Comparison of ENCODE assay signal across 12 cellular contexts in genomic region chr2:189662674-189663226, GRCh38. TPM values are rescaled to one million over a fixed set of nuclear protein-coding genes. Genes with fewer than 3 reads are reported as not detected.
DNase-seq lines count a peak whose midpoint lies in the region; ATAC-seq, FAIRE-seq and TF ChIP-seq lines count a peak whose summit lies in the region.
"Had no signal": no experiment of that assay in that cellular context is flagged by ENCODE, and none has a peak within 500 bp of the region (broad histone marks: within the 10 kb centered on the region; RNA-seq: fewer than 3 reads in every experiment).

No MANE protein-coding gene starts in this region.

- no peak overlapping the region for H3K27ac ChIP-seq in Peyer's patch
- H3K27ac ChIP-seq in iPS-20b (ENCODE audit: low read length): no peak overlapping the region
- H3K27ac ChIP-seq in thoracic aorta: no peak overlapping the region
- H3K27ac ChIP-seq: WERI-Rb-1 had no signal

- POLR2A ChIA-PET in activated CD4-positive, alpha-beta T cell treated with anti-CD3 and anti-CD28 coated beads, Interleukin-2, amount 10 ng/mL, durations not matched to agents 7 days and 5 days (lab: Charles Lee): interaction anchor here (0.7 kb wide), 1 partner anchor 11 kb away, joined by 3 read pairs; no protein-coding TSS in a partner anchor

- H3K9ac ChIP-seq in iPS-20b (ENCODE audit: low read depth, low read length): peak overlapping the region; percentile 94; the same call in 1 of the 2 replicates

- no peaks in the 10 kb centered on the region for H3K27me3 Mint-ChIP-seq in activated CD4-positive, alpha-beta T cell treated with anti-CD3 and anti-CD28 coated beads, Interleukin-2, amount 10 ng/mL, durations not matched to agents 7 days and 5 days

- peaks cover 47% of the 10 kb centered on the region for H3K4me1 Mint-ChIP-seq in activated CD4-positive, alpha-beta T cell treated with anti-CD3 and anti-CD28 coated beads, Interleukin-2, amount 10 ng/mL, durations not matched to agents 7 days and 5 days

- TF ChIP-seq POLR2A in Peyer's patch (IDR thresholded peaks at IDR 0.05): no peak

- ATAC-seq in thoracic aorta (ENCODE audit: insufficient number of reproducible peaks, low FRiP score, low read depth) (no peak), GM18870 (IDR thresholded peaks at IDR 0.05; ENCODE audit: unreplicated experiment) (no peak)

- H3K27ac Mint-ChIP-seq in activated CD4-positive, alpha-beta T cell treated with anti-CD3 and anti-CD28 coated beads, Interleukin-2, amount 10 ng/mL, durations not matched to agents 7 days and 5 days: peak overlapping the region; percentile 60

- no peak for DNase-seq in activated CD4-positive, alpha-beta T cell treated with anti-CD3 and anti-CD28 coated beads, Interleukin-2, amount 10 ng/mL, durations not matched to agents 7 days and 5 days
- no peak for DNase-seq in activated CD4-positive, alpha-beta T cell treated with anti-CD3 and anti-CD28 coated beads for 1 hour
- DNase-seq in Peyer's patch (no peak), thoracic aorta (ENCODE audit: low spot score) (no peak), RCC 7860 (ENCODE audit: low spot score) (no peak), cerebellar cortex (ENCODE audit: low spot score) (no peak)
- DNase-seq: amniotic stem cell; NCI-H226; stimulated activated CD4-positive, alpha-beta T cell treated with anti-CD3 and anti-CD28 coated beads, Interleukin-4, amount 100 ng/mL, for 1 hour; WERI-Rb-1 had no signal

- H3K9me3 ChIP-seq in Peyer's patch (no peaks in the 10 kb centered on the region), iPS-20b (ENCODE audit: insufficient read depth, low read depth, low read length) (no peaks in the 10 kb centered on the region), thoracic aorta (no peaks in the 10 kb centered on the region)

- H3K36me3 Mint-ChIP-seq in activated CD4-positive, alpha-beta T cell treated with anti-CD3 and anti-CD28 coated beads, Interleukin-2, amount 10 ng/mL, durations not matched to agents 7 days and 5 days (ENCODE audit: low read depth): peaks cover 38% of the 10 kb centered on the region

- H3K4me1 ChIP-seq in Peyer's patch (peaks cover 0 to 27% (median 5%) of the 10 kb centered on the region in 4 donors), iPS-20b (ENCODE audit: insufficient read depth, low read length) (0 out of 2 replicates have a peak, but pooled peaks cover 3% of the 10 kb centered on the region), thoracic aorta (ENCODE audit: control insufficient read depth in 1 of 2, low read depth in 2 of 2) (peaks cover 14 to 46% of the 10 kb centered on the region in 2 donors)

- H3K27me3 ChIP-seq in Peyer's patch (no peaks in the 10 kb centered on the region), iPS-20b (ENCODE audit: insufficient read depth, low read length) (no peaks in the 10 kb centered on the region), thoracic aorta (replicated peaks; ENCODE audit: insufficient read depth) (no peaks in the 10 kb centered on the region)

- H3K9me3 Mint-ChIP-seq in activated CD4-positive, alpha-beta T cell treated with anti-CD3 and anti-CD28 coated beads, Interleukin-2, amount 10 ng/mL, durations not matched to agents 7 days and 5 days: no peaks in the 10 kb centered on the region

- CTCF ChIA-PET in activated CD4-positive, alpha-beta T cell treated with anti-CD3 and anti-CD28 coated beads, Interleukin-2, amount 10 ng/mL, durations not matched to agents 7 days and 5 days (lab: Charles Lee): interaction anchor here (0.6 to 2.9 kb wide), 3 partner anchors 9 to 13 kb away, joined by 3 to 31 read pairs (median 18); partner anchors contain the start of gene ANKAR

- no peak for FAIRE-seq in RCC 7860 (lab: Jason Lieb, UNC)

- H3K36me3 ChIP-seq in Peyer's patch: peaks cover 0 to 20% (median 0%) of the 10 kb centered on the region in 3 donors
- H3K36me3 ChIP-seq in iPS-20b (ENCODE audit: insufficient read depth, low read depth, low read length): peaks cover 32% of the 10 kb centered on the region
- H3K36me3 ChIP-seq in thoracic aorta: no peaks in the 10 kb centered on the region

- TF ChIP-seq CTCF in Peyer's patch (IDR thresholded peaks at IDR 0.05) (no peak), thoracic aorta (IDR thresholded peaks at IDR 0.05) (no peak)

- no peak overlapping the region for H3K4me3 Mint-ChIP-seq in activated CD4-positive, alpha-beta T cell treated with anti-CD3 and anti-CD28 coated beads, Interleukin-2, amount 10 ng/mL, durations not matched to agents 7 days and 5 days

- peak overlapping the region in 3 of 4 donors; percentile 75 to 96 (median 79) for H3K4me3 ChIP-seq in Peyer's patch
- peak overlapping the region; percentile 87 for H3K4me3 ChIP-seq in iPS-20b (ENCODE audit: low read length)
- peak overlapping the region; percentile 86 for H3K4me3 ChIP-seq in thoracic aorta

RNA-seq across cellular contexts. Expression of gene ASNSD1, which starts 1.5 kb away (rescaled TPM):
- 10 to 100 TPM; 34.8 to 40.3 TPM for total RNA-seq in activated CD4-positive, alpha-beta T cell treated with anti-CD3 and anti-CD28 coated beads, Interleukin-2, amount 10 ng/mL, durations not matched to agents 7 days and 5 days
- total RNA-seq in Peyer's patch (10 to 100 TPM; 20.4 to 49.5 (median 29.3) TPM), thoracic aorta (10 to 100 TPM; 48.2 to 59.3 TPM)

RNA-seq across cellular contexts. Expression of gene ANKAR, which starts 11.7 kb away (rescaled TPM):
- total RNA-seq in activated CD4-positive, alpha-beta T cell treated with anti-CD3 and anti-CD28 coated beads, Interleukin-2, amount 10 ng/mL, durations not matched to agents 7 days and 5 days: 1 to 10 TPM; 4.0 to 4.8 TPM
- total RNA-seq in Peyer's patch: 10 to 100 TPM in 3 of 4 donors, 1 to 10 TPM in 1; 6.6 to 20.5 (median 15.9) TPM
- total RNA-seq in thoracic aorta: 10 to 100 TPM; 15.8 to 31.5 TPM
